In genomic region chr19:33177417-33177976, GRCh38 we compare ENCODE assay signal across 1 cellular context.
TF ChIP-seq lines count a peak whose summit lies in the region.

No MANE protein-coding gene starts in this region.

TF ChIP-seq in WTC11, 78 proteins besides CTCF, POLR2A, EP300 and RAD21 (continued from another document and continues in another):
- TF ChIP-seq SMAD3 (CRISPR knock-in tag; IDR thresholded peaks at IDR 0.05; ENCODE audit: borderline replicate concordance), result no peak
- no peak for TF ChIP-seq PREB (CRISPR knock-in tag; IDR thresholded peaks at IDR 0.05; ENCODE audit: borderline replicate concordance)
- no peak for TF ChIP-seq NR1H2 (CRISPR knock-in tag; IDR thresholded peaks at IDR 0.05)
- TF ChIP-seq MLX (CRISPR knock-in tag; IDR thresholded peaks at IDR 0.05), result 0 out of 2 replicates have a peak, but pooled peaks have one; percentile 56
- no peak for TF ChIP-seq KAT7 (CRISPR knock-in tag; IDR thresholded peaks at IDR 0.05; ENCODE audit: borderline replicate concordance)
- TF ChIP-seq ZNF671 (CRISPR knock-in tag; IDR thresholded peaks at IDR 0.05), result no peak
- no peak for TF ChIP-seq TP53 (CRISPR knock-in tag; IDR thresholded peaks at IDR 0.05)
- TF ChIP-seq RELA (CRISPR knock-in tag; IDR thresholded peaks at IDR 0.05; ENCODE audit: borderline replicate concordance), result no peak; the same call in 1 of the 2 replicates
- TF ChIP-seq FOXP1 (CRISPR knock-in tag; IDR thresholded peaks at IDR 0.05; ENCODE audit: borderline replicate concordance), result no peak
- no peak for TF ChIP-seq ATF6 (CRISPR knock-in tag; IDR thresholded peaks at IDR 0.05)
- TF ChIP-seq, protein P1, sequence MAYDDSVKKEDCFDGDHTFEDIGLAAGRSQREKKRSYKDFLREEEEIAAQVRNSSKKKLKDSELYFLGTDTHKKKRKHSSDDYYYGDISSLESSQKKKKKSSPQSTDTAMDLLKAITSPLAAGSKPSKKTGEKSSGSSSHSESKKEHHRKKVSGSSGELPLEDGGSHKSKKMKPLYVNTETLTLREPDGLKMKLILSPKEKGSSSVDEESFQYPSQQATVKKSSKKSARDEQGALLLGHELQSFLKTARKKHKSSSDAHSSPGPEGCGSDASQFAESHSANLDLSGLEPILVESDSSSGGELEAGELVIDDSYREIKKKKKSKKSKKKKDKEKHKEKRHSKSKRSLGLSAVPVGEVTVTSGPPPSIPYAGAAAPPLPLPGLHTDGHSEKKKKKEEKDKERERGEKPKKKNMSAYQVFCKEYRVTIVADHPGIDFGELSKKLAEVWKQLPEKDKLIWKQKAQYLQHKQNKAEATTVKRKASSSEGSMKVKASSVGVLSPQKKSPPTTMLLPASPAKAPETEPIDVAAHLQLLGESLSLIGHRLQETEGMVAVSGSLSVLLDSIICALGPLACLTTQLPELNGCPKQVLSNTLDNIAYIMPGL (CRISPR knock-in tag; IDR thresholded peaks at IDR 0.05), result no peak; the same call in 1 of the 2 replicates
- no peak for TF ChIP-seq ZNF138 (CRISPR knock-in tag; conservative IDR thresholded peaks at IDR 0.05)
- TF ChIP-seq MAX (CRISPR knock-in tag; IDR thresholded peaks at IDR 0.05), result no peak
- TF ChIP-seq NFE2L1 (CRISPR knock-in tag; IDR thresholded peaks at IDR 0.05), result no peak
- TF ChIP-seq TCF7 (CRISPR knock-in tag; IDR thresholded peaks at IDR 0.05; ENCODE audit: low read depth), result no peak
- TF ChIP-seq, protein P2, sequence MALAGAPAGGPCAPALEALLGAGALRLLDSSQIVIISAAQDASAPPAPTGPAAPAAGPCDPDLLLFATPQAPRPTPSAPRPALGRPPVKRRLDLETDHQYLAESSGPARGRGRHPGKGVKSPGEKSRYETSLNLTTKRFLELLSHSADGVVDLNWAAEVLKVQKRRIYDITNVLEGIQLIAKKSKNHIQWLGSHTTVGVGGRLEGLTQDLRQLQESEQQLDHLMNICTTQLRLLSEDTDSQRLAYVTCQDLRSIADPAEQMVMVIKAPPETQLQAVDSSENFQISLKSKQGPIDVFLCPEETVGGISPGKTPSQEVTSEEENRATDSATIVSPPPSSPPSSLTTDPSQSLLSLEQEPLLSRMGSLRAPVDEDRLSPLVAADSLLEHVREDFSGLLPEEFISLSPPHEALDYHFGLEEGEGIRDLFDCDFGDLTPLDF (CRISPR knock-in tag; IDR thresholded peaks at IDR 0.05), result no peak
- TF ChIP-seq, protein P3, sequence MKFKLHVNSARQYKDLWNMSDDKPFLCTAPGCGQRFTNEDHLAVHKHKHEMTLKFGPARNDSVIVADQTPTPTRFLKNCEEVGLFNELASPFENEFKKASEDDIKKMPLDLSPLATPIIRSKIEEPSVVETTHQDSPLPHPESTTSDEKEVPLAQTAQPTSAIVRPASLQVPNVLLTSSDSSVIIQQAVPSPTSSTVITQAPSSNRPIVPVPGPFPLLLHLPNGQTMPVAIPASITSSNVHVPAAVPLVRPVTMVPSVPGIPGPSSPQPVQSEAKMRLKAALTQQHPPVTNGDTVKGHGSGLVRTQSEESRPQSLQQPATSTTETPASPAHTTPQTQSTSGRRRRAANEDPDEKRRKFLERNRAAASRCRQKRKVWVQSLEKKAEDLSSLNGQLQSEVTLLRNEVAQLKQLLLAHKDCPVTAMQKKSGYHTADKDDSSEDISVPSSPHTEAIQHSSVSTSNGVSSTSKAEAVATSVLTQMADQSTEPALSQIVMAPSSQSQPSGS (CRISPR knock-in tag; IDR thresholded peaks at IDR 0.05; ENCODE audit: borderline replicate concordance, low read depth), result no peak
- no peak for TF ChIP-seq ZNF232 (CRISPR knock-in tag; IDR thresholded peaks at IDR 0.05)
- TF ChIP-seq, protein P4, sequence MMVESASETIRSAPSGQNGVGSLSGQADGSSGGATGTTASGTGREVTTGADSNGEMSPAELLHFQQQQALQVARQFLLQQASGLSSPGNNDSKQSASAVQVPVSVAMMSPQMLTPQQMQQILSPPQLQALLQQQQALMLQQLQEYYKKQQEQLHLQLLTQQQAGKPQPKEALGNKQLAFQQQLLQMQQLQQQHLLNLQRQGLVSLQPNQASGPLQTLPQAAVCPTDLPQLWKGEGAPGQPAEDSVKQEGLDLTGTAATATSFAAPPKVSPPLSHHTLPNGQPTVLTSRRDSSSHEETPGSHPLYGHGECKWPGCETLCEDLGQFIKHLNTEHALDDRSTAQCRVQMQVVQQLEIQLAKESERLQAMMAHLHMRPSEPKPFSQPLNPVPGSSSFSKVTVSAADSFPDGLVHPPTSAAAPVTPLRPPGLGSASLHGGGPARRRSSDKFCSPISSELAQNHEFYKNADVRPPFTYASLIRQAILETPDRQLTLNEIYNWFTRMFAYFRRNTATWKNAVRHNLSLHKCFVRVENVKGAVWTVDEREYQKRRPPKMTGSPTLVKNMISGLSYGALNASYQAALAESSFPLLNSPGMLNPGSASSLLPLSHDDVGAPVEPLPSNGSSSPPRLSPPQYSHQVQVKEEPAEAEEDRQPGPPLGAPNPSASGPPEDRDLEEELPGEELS (CRISPR knock-in tag; IDR thresholded peaks at IDR 0.05), result peak; percentile 20; the same call in 1 of the 2 replicates
- TF ChIP-seq, protein P5, sequence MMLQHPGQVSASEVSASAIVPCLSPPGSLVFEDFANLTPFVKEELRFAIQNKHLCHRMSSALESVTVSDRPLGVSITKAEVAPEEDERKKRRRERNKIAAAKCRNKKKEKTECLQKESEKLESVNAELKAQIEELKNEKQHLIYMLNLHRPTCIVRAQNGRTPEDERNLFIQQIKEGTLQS (CRISPR knock-in tag; conservative IDR thresholded peaks at IDR 0.05), result no peak
- TF ChIP-seq ZNF396 (CRISPR knock-in tag; IDR thresholded peaks at IDR 0.05; ENCODE audit: borderline replicate concordance), result no peak
- TF ChIP-seq CDX4 (CRISPR knock-in tag; IDR thresholded peaks at IDR 0.05; ENCODE audit: borderline replicate concordance), result no peak
- TF ChIP-seq IRF2 (CRISPR knock-in tag; IDR thresholded peaks at IDR 0.05; ENCODE audit: borderline replicate concordance, low read depth), result no peak
- TF ChIP-seq SOX15 (CRISPR knock-in tag; IDR thresholded peaks at IDR 0.05), result no peak
- no peak for TF ChIP-seq CBFB (CRISPR knock-in tag; IDR thresholded peaks at IDR 0.05; ENCODE audit: low read depth)
- TF ChIP-seq JAZF1 (CRISPR knock-in tag; IDR thresholded peaks at IDR 0.05), result no peak
- TF ChIP-seq ZNF532 (CRISPR knock-in tag; IDR thresholded peaks at IDR 0.05; ENCODE audit: borderline replicate concordance), result no peak
- TF ChIP-seq CREB1 (CRISPR knock-in tag; IDR thresholded peaks at IDR 0.05), result no peak
- TF ChIP-seq ATF1 (CRISPR knock-in tag; IDR thresholded peaks at IDR 0.05), result no peak
- TF ChIP-seq NR2C2 (CRISPR knock-in tag; IDR thresholded peaks at IDR 0.05), result no peak
- TF ChIP-seq ETV6 (CRISPR knock-in tag; IDR thresholded peaks at IDR 0.05), result no peak
- no peak for TF ChIP-seq JUN (CRISPR knock-in tag; IDR thresholded peaks at IDR 0.05)
- TF ChIP-seq MYBL2 (CRISPR knock-in tag; IDR thresholded peaks at IDR 0.05), result no peak
- no peak for TF ChIP-seq AFF4 (CRISPR knock-in tag; IDR thresholded peaks at IDR 0.05; ENCODE audit: borderline replicate concordance)
